8 cellular contexts compared by ENCODE assay signal in genomic region chr1:95041491-95042165, GRCh38. TPM values are rescaled to one million over a fixed set of nuclear protein-coding genes. Genes with fewer than 3 reads are reported as not detected.
DNase-seq lines count a peak whose midpoint lies in the region; ATAC-seq, FAIRE-seq and TF ChIP-seq lines count a peak whose summit lies in the region.

No MANE protein-coding gene starts in this region.

- no peaks in the 10 kb centered on the region for H3K9me3 ChIP-seq in IMR-90 (ENCODE audit: control insufficient read depth, insufficient read depth, low read length)
- H3K9me3 ChIP-seq in endothelial cell of umbilical vein (replicated peaks; ENCODE audit: control insufficient read depth, insufficient read depth, low read length) = no peaks in the 10 kb centered on the region
- H3K9me3 ChIP-seq in muscle layer of colon (ENCODE audit: low read length) = no peaks in the 10 kb centered on the region

- ATAC-seq in IMR-90 (ENCODE audit: low read depth) (peak; percentile 83), HG02981 (IDR thresholded peaks at IDR 0.05; ENCODE audit: unreplicated experiment) (no peak)

- POLR2A ChIA-PET in IMR-90 (lab: Charles Lee; ENCODE audit: unreplicated experiment) (interaction anchor here (0.6 to 0.7 kb wide), 2 partner anchors 114 to 205 kb away, joined by 3 read pairs; partner anchors contain the start of gene CNN3), endothelial cell of umbilical vein (lab: Charles Lee) (interaction anchor here (0.7 to 1.0 kb wide), 2 partner anchors 115 to 187 kb away, joined by 3 to 12 read pairs; partner anchors contain the start of gene CNN3)

- H2AK9ac ChIP-seq in IMR-90 (replicated peaks; ENCODE audit: low read depth, low read length, poor library complexity) = no peak overlapping the region

- dilution Hi-C loops in IMR-90 (cut with HindIII; ENCODE audit: low sequenced_read_pairs, unreplicated experiment) (no loop called here), endothelial cell of umbilical vein (cut with MboI; ENCODE audit: extremely low pct_ligation_motif_present, low sequenced_read_pairs) (loop anchor here (25.0 kb wide), 1 partner anchor 129 kb away; no protein-coding TSS in a partner anchor)

- peak overlapping the region; percentile 10; the same call in 1 of the 3 replicates for H2BK15ac ChIP-seq in IMR-90 (ENCODE audit: low read depth, low read length)

- BruUV-seq in IMR-90 (replicated peaks; lab: Mats Ljungman, UMichigan) = no TSS peak
- BruUV-seq in endothelial cell of umbilical vein (replicated peaks; lab: Mats Ljungman, UMichigan) = no TSS peak

- DNase-seq in IMR-90 (peak; percentile 92), RKO (ENCODE audit: low spot score) (peak; percentile 78), endothelial cell of umbilical vein (ENCODE audit: low read depth, low spot score) (peak; percentile 83), OCI-M2 (lab: John Stamatoyannopoulos, UW; ENCODE audit: unreplicated experiment) (no peak)

- H2AK5ac ChIP-seq in IMR-90 (ENCODE audit: low read depth, low read length) = no peak overlapping the region; the same call in 1 of the 2 replicates

- intact Hi-C loops in IMR-90 (cut with micrococcal nuclease) (loop anchor here (1.0 to 5.0 kb wide), 4 partner anchors 116 to 559 kb away; no protein-coding TSS in a partner anchor), endothelial cell of umbilical vein (cut with micrococcal nuclease) (loop anchor here (1.0 to 2.0 kb wide), 5 partner anchors 15 to 561 kb away; partner anchors contain the start of gene CNN3)

- no peak overlapping the region for H2AFZ ChIP-seq in IMR-90 (replicated peaks; ENCODE audit: low read length, poor library complexity)
- H2AFZ ChIP-seq in endothelial cell of umbilical vein (ENCODE audit: low read depth, low read length) = no peak overlapping the region

- no peak overlapping the region for H3K4me2 ChIP-seq in IMR-90 (ENCODE audit: low read depth, low read length)
- H3K4me2 ChIP-seq in endothelial cell of umbilical vein (ENCODE audit: insufficient read depth, low read length) = no peak overlapping the region

- H3K4me3 ChIP-seq in GM12875 (ENCODE audit: low read depth, low read length) (no peak overlapping the region), IMR-90 (ENCODE audit: insufficient read depth, low read depth, low read length) (no peak overlapping the region), endothelial cell of umbilical vein (replicated peaks in 1 of 3; ENCODE audit: insufficient read depth in 1 of 3, low read depth in 1 of 3, low read length in 3 of 3) (no peak overlapping the region), muscle layer of colon (ENCODE audit: low read depth in 1 of 2, low read length in 2 of 2) (no peak overlapping the region)

- peak overlapping the region in 1 of 2 experiments; percentile 52; a peak in 2 of 4 replicates for H4K8ac ChIP-seq in IMR-90 (ENCODE audit: low read depth in 2 of 2, low read length in 2 of 2)

- FAIRE-seq in A204.1 (lab: Jason Lieb, UNC) = peak; percentile 56
- FAIRE-seq in endothelial cell of umbilical vein (lab: Jason Lieb, UNC) = peak; percentile 94

- peak; percentile 62; the same call in 1 of the 2 replicates for TF ChIP-seq POLR2A in IMR-90 (IDR thresholded peaks at IDR 0.05; ENCODE audit: low read depth, low read length)
- TF ChIP-seq POLR2A in endothelial cell of umbilical vein (IDR thresholded peaks at IDR 0.05; ENCODE audit: low read depth, low read length) = no peak

- no peak overlapping the region for H3K18ac ChIP-seq in IMR-90 (ENCODE audit: low read depth, low read length)

- peak overlapping the region; percentile 38; the same call in 1 of the 2 replicates for H2BK20ac ChIP-seq in IMR-90 (ENCODE audit: low read depth, low read length)

- H3K14ac ChIP-seq in IMR-90 (replicated peaks; ENCODE audit: low read depth, low read length) = no peak overlapping the region; the same call in 1 of the 2 replicates

- H3K9me1 ChIP-seq in IMR-90 (ENCODE audit: insufficient read depth, low read length) = no peaks in the 10 kb centered on the region; the same call in 1 of the 2 replicates
- no peaks in the 10 kb centered on the region for H3K9me1 ChIP-seq in endothelial cell of umbilical vein (replicated peaks; ENCODE audit: control insufficient read depth, extremely low read depth, insufficient read depth, low read length)

- TF ChIP-seq RAD21 in IMR-90 (IDR thresholded peaks at IDR 0.05; ENCODE audit: low read length) = peak; percentile 100

- peaks cover 5% of the 10 kb centered on the region for H3K4me1 ChIP-seq in IMR-90 (ENCODE audit: control insufficient read depth, insufficient read depth, low read length)
- no peaks in the 10 kb centered on the region for H3K4me1 ChIP-seq in endothelial cell of umbilical vein (ENCODE audit: control insufficient read depth, extremely low read depth, insufficient read depth, low read length)
- peaks cover 16% of the 10 kb centered on the region for H3K4me1 ChIP-seq in muscle layer of colon (ENCODE audit: insufficient read depth, low read length)

- CTCF ChIA-PET in IMR-90 (lab: Yijun Ruan, JAX) = interaction anchor here (0.5 to 1.8 kb wide), 33 partner anchors 12 to 525 kb away, joined by 3 to 35 read pairs (median 5); no protein-coding TSS in a partner anchor
- CTCF ChIA-PET in endothelial cell of umbilical vein (lab: Charles Lee) = interaction anchor here (0.6 to 3.5 kb wide), 79 partner anchors 9 to 562 kb away, joined by 3 to 360 read pairs (median 7); partner anchors contain the start of genes ALG14, CNN3, RWDD3 and SLC44A3

- H2BK120ac ChIP-seq in IMR-90 (ENCODE audit: low read depth, low read length) = peak overlapping the region; percentile 44

- H3K27ac ChIP-seq in IMR-90 (ENCODE audit: insufficient read depth, low read length) = no peak overlapping the region
- no peak overlapping the region for H3K27ac ChIP-seq in endothelial cell of umbilical vein (ENCODE audit: insufficient read depth, low read depth, low read length)
- H3K27ac ChIP-seq in muscle layer of colon (ENCODE audit: low read depth, low read length) = peak overlapping the region; percentile 71

- no peaks in the 10 kb centered on the region for H3K79me2 ChIP-seq in endothelial cell of umbilical vein (ENCODE audit: control insufficient read depth, insufficient read depth, low read length)

- peaks cover 7 to 17% of the 10 kb centered on the region in 2 experiments; a peak in 3 of 4 replicates for H3K79me1 ChIP-seq in IMR-90 (ENCODE audit: low read depth in 1 of 2, low read length in 2 of 2)

- H4K20me1 ChIP-seq in IMR-90 (ENCODE audit: insufficient read depth, low read length) (no peaks in the 10 kb centered on the region), endothelial cell of umbilical vein (replicated peaks; ENCODE audit: control insufficient read depth, extremely low read depth, insufficient read depth, low read length) (no peaks in the 10 kb centered on the region)

- no peaks in the 10 kb centered on the region for H3K27me3 ChIP-seq in IMR-90 (ENCODE audit: control insufficient read depth, insufficient read depth, low read length)
- H3K27me3 ChIP-seq in endothelial cell of umbilical vein (ENCODE audit: control insufficient read depth in 2 of 2, insufficient read depth in 2 of 2, low read length in 2 of 2) = no peaks in the 10 kb centered on the region
- H3K27me3 ChIP-seq in muscle layer of colon (ENCODE audit: control insufficient read depth in 1 of 2, insufficient read depth in 2 of 2, low read length in 2 of 2) = no peaks in the 10 kb centered on the region

- in situ Hi-C loops in IMR-90 (cut with MboI; ENCODE audit: low sequenced_read_pairs) = loop anchor here (5.0 kb wide), 2 partner anchors 189 to 519 kb away; no protein-coding TSS in a partner anchor

- peak overlapping the region; percentile 55; the same call in 1 of the 2 replicates for H3K4ac ChIP-seq in IMR-90 (ENCODE audit: low read depth, low read length)

- TF ChIP-seq CTCF in GM12875 (IDR thresholded peaks at IDR 0.05; ENCODE audit: borderline replicate concordance, insufficient read depth, low read depth, low read length) (peak; percentile 54; the same call in 1 of the 2 replicates), IMR-90 (conservative IDR thresholded peaks at IDR 0.05; ENCODE audit: low read depth, low read length) (peak; percentile 97), endothelial cell of umbilical vein (IDR thresholded peaks at IDR 0.05; ENCODE audit: extremely low read depth in 1 of 2, insufficient read depth in 1 of 2, low read depth in 1 of 2, low read length in 2 of 2) (peak; percentile 68 to 72)

- H3K36me3 ChIP-seq in IMR-90 (ENCODE audit: control insufficient read depth, insufficient read depth, low read length) (no peaks in the 10 kb centered on the region), endothelial cell of umbilical vein (ENCODE audit: control insufficient read depth in 2 of 2, extremely low read depth in 1 of 2, insufficient read depth in 2 of 2, low read length in 2 of 2) (no peaks in the 10 kb centered on the region), muscle layer of colon (ENCODE audit: insufficient read depth, low read length) (no peaks in the 10 kb centered on the region)

- H3K56ac ChIP-seq in IMR-90 (ENCODE audit: extremely low read depth, insufficient read depth, low read length) = no peak overlapping the region

- no peak overlapping the region for H4K91ac ChIP-seq in IMR-90 (ENCODE audit: insufficient read depth, low read depth, low read length)

- no CpG with 5 or more reads among the region's 2 CpGs for WGBS in IMR-90 (ENCODE audit: extremely low coverage in 2 of 2, insufficient read length in 1 of 2), 2 experiments

- H3K9ac ChIP-seq in IMR-90 (ENCODE audit: low read depth, low read length) (0 out of 2 replicates have a peak overlapping the region, but pooled peaks have one; percentile 3), endothelial cell of umbilical vein (replicated peaks; ENCODE audit: extremely low read depth, insufficient read depth, low read length) (no peak overlapping the region), muscle layer of colon (ENCODE audit: low read length) (no peak overlapping the region)

- H4K5ac ChIP-seq in IMR-90 (ENCODE audit: low read depth, low read length) = no peak overlapping the region

- no peak overlapping the region for H2BK5ac ChIP-seq in IMR-90 (ENCODE audit: low read depth, low read length, poor library complexity, severe bottlenecking)

- no peak overlapping the region for H3K23ac ChIP-seq in IMR-90 (ENCODE audit: low read depth, low read length)

RNA-seq across cellular contexts. Expression of gene ALG14, which starts 31.1 kb away (rescaled TPM):
- total RNA-seq in IMR-90 (2012; rRNA removed) = 1.4 and 2.0 TPM in 2 replicates
- 1.6 and 1.7 TPM in 2 replicates for polyA plus RNA-seq in IMR-90 (2012; rRNA removed)
- polyA plus RNA-seq in IMR-90 (2012; cell fraction: cytosol; rRNA removed) = 1.2 and 2.0 TPM in 2 replicates
- 0.60 and 0.75 TPM in 2 replicates for polyA plus RNA-seq in IMR-90 (2012; cell fraction: nucleus; rRNA removed; ENCODE audit: low replicate concordance)
- total RNA-seq in endothelial cell of umbilical vein = 8.6 and 12.3 TPM in 2 replicates
- polyA plus RNA-seq in endothelial cell of umbilical vein = 2.1 and 2.6 TPM in 2 replicates
- 1.7 and 2.4 TPM in 2 replicates for polyA plus RNA-seq in endothelial cell of umbilical vein (2011; cell fraction: cytosol; rRNA removed)
- 1.1 and 1.4 TPM in 2 replicates for polyA plus RNA-seq in endothelial cell of umbilical vein (2011; cell fraction: nucleus; rRNA removed)
- 3.6 and 4.6 TPM in 2 replicates for polyA plus RNA-seq in endothelial cell of umbilical vein (2012)
- 5.7 and 19.2 TPM in 2 replicates for polyA minus RNA-seq in endothelial cell of umbilical vein
- 4.4 TPM for polyA minus RNA-seq in endothelial cell of umbilical vein (2011; cell fraction: cytosol; rRNA and poly(A)+ RNA removed)
- 1.3 and 2.7 TPM in 2 replicates for polyA minus RNA-seq in endothelial cell of umbilical vein (2011; cell fraction: nucleus; rRNA and poly(A)+ RNA removed)
